Comparison of ENCODE assay signal across 30 cellular contexts in genomic region chr16:69672998-69673713, GRCh38. TPM values are rescaled to one million over a fixed set of nuclear protein-coding genes. Genes with fewer than 3 reads are reported as not detected.
DNase-seq lines count a peak whose midpoint lies in the region; ATAC-seq, FAIRE-seq and TF ChIP-seq lines count a peak whose summit lies in the region.
"Had no signal": no experiment of that assay in that cellular context is flagged by ENCODE, and none has a peak within 500 bp of the region (broad histone marks: within the 10 kb centered on the region; RNA-seq: fewer than 3 reads in every experiment).

No MANE protein-coding gene starts in this region.

- H3K27me3 ChIP-seq in upper lobe of left lung: no peaks in the 10 kb centered on the region
- H3K27me3 ChIP-seq: BE2C, gastrocnemius medialis, sigmoid colon, tibial artery had no signal

- H3K36me3 Mint-ChIP-seq in activated T-helper 17 cell treated with anti-CD3 and anti-CD28 coated beads, Interleukin-2, amount 50 U/mL, for 72 hours (ENCODE audit: low read depth): peaks cover 93% of the 10 kb centered on the region

- H3K27ac Mint-ChIP-seq in activated T-helper 17 cell treated with anti-CD3 and anti-CD28 coated beads, Interleukin-2, amount 50 U/mL, for 72 hours: peak overlapping the region; percentile 28
- H3K27ac Mint-ChIP-seq: activated naive CD8-positive, alpha-beta T cell treated with anti-CD3 and anti-CD28 coated beads, Interleukin-2, amount 10 ng/mL, durations not matched to agents 7 days and 5 days; T-helper 1 cell treated with Interleukin-12 subunit alpha and Interleukin-12 subunit beta and Interleukin-4 antibody, amounts not matched to agents 30 μg/mL and 1 μg/mL, for 36 hours had no signal

- FAIRE-seq in G401.6 (lab: Jason Lieb, UNC): peak; percentile 15
- FAIRE-seq: H54, TTC549 had no signal

- H3K4me3 Mint-ChIP-seq in activated T-helper 17 cell treated with anti-CD3 and anti-CD28 coated beads, Interleukin-2, amount 50 U/mL, for 72 hours: no peak overlapping the region
- H3K4me3 Mint-ChIP-seq: activated naive CD8-positive, alpha-beta T cell treated with anti-CD3 and anti-CD28 coated beads, Interleukin-2, amount 10 ng/mL, durations not matched to agents 7 days and 5 days; natural killer cell treated with Interleukin-12 subunit alpha and Interleukin-12 subunit beta and Interleukin-15 and Interleukin-18, amount 100 ng/mL, for 72 hours; T-helper 1 cell treated with Interleukin-12 subunit alpha and Interleukin-12 subunit beta and Interleukin-4 antibody, amounts not matched to agents 30 μg/mL and 1 μg/mL, for 36 hours had no signal

- peaks cover 0 to 3% (median 0%) of the 10 kb centered on the region in 4 donors for H3K4me1 ChIP-seq in upper lobe of left lung
- H3K4me1 ChIP-seq: gastrocnemius medialis, psoas muscle had no signal

- DNase-seq in AG09319 (ENCODE audit: extremely low read depth, low read depth): peak; percentile 15
- peak; percentile 49 for DNase-seq in fibroblast of peridontal ligament (ENCODE audit: extremely low read depth)
- DNase-seq in upper lobe of left lung: no peak
- no peak for DNase-seq in EL
- no peak for DNase-seq in NCI-H748 treated with DMSO at 0.1 percent for 48 hours (lab: John Stamatoyannopoulos, UW)
- DNase-seq in stimulated activated CD4-positive, alpha-beta T cell treated with anti-CD3 and anti-CD28 coated beads, Interleukin-1b, Interleukin-23, amount 100 ng/mL, for 48 hours: no peak
- DNase-seq: ACHN; activated CD4-positive, alpha-beta T cell treated with anti-CD3 and anti-CD28 coated beads, Interleukin-2, amount 50 U/mL, for 4 hours; activated CD4-positive, CD25-positive, alpha-beta regulatory T cell; activated naive CD8-positive, alpha-beta T cell treated with anti-CD3 and anti-CD28 coated beads, Interleukin-2, amount 10 ng/mL, durations not matched to agents 7 days and 5 days; BE2C; central memory CD4-positive, alpha-beta T cell; DMS153; gastrocnemius medialis; NCI-H1092; NCI-H187 treated with DMSO at 0.1 percent for 48 hours; NCI-H2171; NCI-H524; NK-92 treated with Interleukin-12 subunit alpha and Interleukin-12 subunit beta, amount 100 ng/mL, for 24 hours; psoas muscle; sigmoid colon; stimulated activated CD4-positive, alpha-beta T cell treated with anti-CD3 and anti-CD28 coated beads, Interleukin-4, amount 100 ng/mL, for 24 hours; tibial artery had no signal

- no peak for TF ChIP-seq EP300 in upper lobe of left lung (IDR thresholded peaks at IDR 0.05)

- ATAC-seq in activated T-helper 17 cell treated with anti-CD3 and anti-CD28 coated beads, Interleukin-2, amount 50 U/mL, for 72 hours (replicated peaks): no peak
- ATAC-seq in upper lobe of left lung (ENCODE audit: low FRiP score in 2 of 2): no peak
- ATAC-seq: gastrocnemius medialis; natural killer cell treated with Interleukin-12 subunit alpha and Interleukin-12 subunit beta and Interleukin-15 and Interleukin-18, amount 100 ng/mL, for 72 hours; psoas muscle had no signal

- no peaks in the 10 kb centered on the region for H3K9me3 Mint-ChIP-seq in activated T-helper 17 cell treated with anti-CD3 and anti-CD28 coated beads, Interleukin-2, amount 50 U/mL, for 72 hours
- H3K9me3 Mint-ChIP-seq: activated naive CD8-positive, alpha-beta T cell treated with anti-CD3 and anti-CD28 coated beads, Interleukin-2, amount 10 ng/mL, durations not matched to agents 7 days and 5 days; natural killer cell treated with Interleukin-12 subunit alpha and Interleukin-12 subunit beta and Interleukin-15 and Interleukin-18, amount 100 ng/mL, for 72 hours; T-helper 1 cell treated with Interleukin-12 subunit alpha and Interleukin-12 subunit beta and Interleukin-4 antibody, amounts not matched to agents 30 μg/mL and 1 μg/mL, for 36 hours had no signal

- TF ChIP-seq CTCF in AG09319 (IDR thresholded peaks at IDR 0.05; ENCODE audit: low read depth, low read length) (no peak), upper lobe of left lung (IDR thresholded peaks at IDR 0.05) (no peak)

- no peak overlapping the region for H3K27ac ChIP-seq in upper lobe of left lung
- H3K27ac ChIP-seq: gastrocnemius medialis, psoas muscle, sigmoid colon had no signal

- no peaks in the 10 kb centered on the region for H3K27me3 Mint-ChIP-seq in activated T-helper 17 cell treated with anti-CD3 and anti-CD28 coated beads, Interleukin-2, amount 50 U/mL, for 72 hours
- H3K27me3 Mint-ChIP-seq: activated naive CD8-positive, alpha-beta T cell treated with anti-CD3 and anti-CD28 coated beads, Interleukin-2, amount 10 ng/mL, durations not matched to agents 7 days and 5 days; natural killer cell treated with Interleukin-12 subunit alpha and Interleukin-12 subunit beta and Interleukin-15 and Interleukin-18, amount 100 ng/mL, for 72 hours had no signal

- WGBS in upper lobe of left lung, 2 donors: 67 to 76% methylated on average over 3 of the region's 3 CpGs

- no peaks in the 10 kb centered on the region for H3K4me1 Mint-ChIP-seq in activated T-helper 17 cell treated with anti-CD3 and anti-CD28 coated beads, Interleukin-2, amount 50 U/mL, for 72 hours

- no peaks in the 10 kb centered on the region for H3K9me3 ChIP-seq in upper lobe of left lung
- H3K9me3 ChIP-seq: BE2C, gastrocnemius medialis, psoas muscle, sigmoid colon, tibial artery had no signal

- no peak overlapping the region for H3K4me3 ChIP-seq in upper lobe of left lung
- H3K4me3 ChIP-seq: gastrocnemius medialis, lung, psoas muscle, sigmoid colon, tibial artery had no signal

- no peak for TF ChIP-seq POLR2A in upper lobe of left lung (IDR thresholded peaks at IDR 0.05)

- peaks cover 9 to 76% (median 30%) of the 10 kb centered on the region in 4 donors for H3K36me3 ChIP-seq in upper lobe of left lung

RNA-seq across cellular contexts. Expression of gene NQO1, which starts 53.2 kb away (rescaled TPM):
- 10 to 100 TPM; 14.2 to 22.3 TPM for total RNA-seq in activated T-helper 17 cell treated with anti-CD3 and anti-CD28 coated beads, Interleukin-2, amount 50 U/mL, for 72 hours
- total RNA-seq in upper lobe of left lung: 10 to 100 TPM; 13.6 to 73.0 (median 48.6) TPM

Comparison
In these comparisons a context has a peak if more than half of its experiments do, and no peak if none do; other contexts are left out.
1. DNase-seq: peak in AG09319 (single experiment) and fibroblast of peridontal ligament (single experiment); none in upper lobe of left lung (0 of 2), EL (single experiment), NCI-H748 treated with DMSO at 0.1 percent for 48 hours (single experiment) and stimulated activated CD4-positive, alpha-beta T cell treated with anti-CD3 and anti-CD28 coated beads, Interleukin-1b, Interleukin-23, amount 100 ng/mL, for 48 hours (single experiment).